ENCODE assay signal across 8 cellular contexts in the genomic region with DNA sequence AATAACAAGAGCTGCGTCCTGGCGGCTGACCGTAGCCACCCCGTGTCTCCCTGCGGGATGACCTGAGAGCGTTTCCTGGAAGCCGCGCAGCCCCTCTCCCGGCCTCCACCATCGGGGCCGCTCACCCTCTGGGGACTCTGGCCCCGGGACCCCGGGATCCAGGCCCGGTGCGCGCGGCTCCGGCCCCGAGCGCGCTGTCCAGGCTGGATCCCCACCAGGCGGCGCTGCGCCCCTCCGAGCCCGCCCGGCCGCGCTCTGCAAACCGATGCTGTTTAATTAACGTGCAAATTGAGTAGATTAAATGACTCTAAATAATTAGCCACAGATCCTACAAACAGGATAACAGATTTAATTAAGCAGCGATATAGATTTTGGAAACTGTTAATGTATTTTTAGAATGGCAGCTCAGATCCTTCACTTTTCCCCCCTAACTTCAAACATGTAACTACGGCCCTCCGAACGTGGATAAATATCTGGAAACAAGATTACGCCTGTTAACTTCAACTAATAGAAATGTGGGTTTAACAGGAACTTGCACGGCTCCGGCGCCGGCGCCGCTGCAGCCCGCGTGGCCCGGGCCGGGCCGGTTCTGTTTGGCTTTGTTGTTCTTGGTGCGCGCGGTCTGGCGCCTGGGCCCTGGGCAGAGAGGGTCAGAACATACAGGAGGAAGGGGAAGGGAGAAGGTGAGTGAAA. TPM values are rescaled to one million over a fixed set of nuclear protein-coding genes. Genes with fewer than 3 reads are reported as not detected.
DNase-seq lines count a peak whose midpoint lies in the region; ATAC-seq and TF ChIP-seq lines count a peak whose summit lies in the region.

No MANE protein-coding gene starts in this region.

- peak overlapping the region; percentile 76 for H3K4me3 Mint-ChIP-seq in T-helper 17 cell
- H3K4me3 Mint-ChIP-seq in mesothelial cell of epicardium = no peak overlapping the region

- H3K4me3 ChIP-seq in GM12864 (ENCODE audit: low read depth, low read length) (no peak overlapping the region), mammary epithelial cell (replicated peaks in 1 of 3; ENCODE audit: insufficient read depth in 1 of 3, low read depth in 2 of 3, low read length in 3 of 3) (no peak overlapping the region), upper lobe of right lung (no peak overlapping the region), Karpas-422 (ENCODE audit: low read length) (no peak overlapping the region)

- H3K9ac ChIP-seq in mammary epithelial cell (ENCODE audit: insufficient read depth, low read length) (no peak overlapping the region), Karpas-422 (ENCODE audit: low read length) (no peak overlapping the region)

- H3K27me3 ChIP-seq in mammary epithelial cell (ENCODE audit: insufficient read depth, low read length) (peaks cover 60% of the 10 kb centered on the region), upper lobe of right lung (peaks cover 95% of the 10 kb centered on the region), Karpas-422 (ENCODE audit: low read length) (no peaks in the 10 kb centered on the region)

- H3K4me1 Mint-ChIP-seq in T-helper 17 cell (peaks cover 4% of the 10 kb centered on the region), mesothelial cell of epicardium (peaks cover 8% of the 10 kb centered on the region)

- BruUV-seq in mammary epithelial cell (replicated peaks; lab: Mats Ljungman, UMichigan) = no TSS peak

- dilution Hi-C loops in mammary epithelial cell (cut with HindIII; ENCODE audit: low sequenced_read_pairs) = no loop called here

- CTCF ChIA-PET in mammary epithelial cell (lab: Charles Lee; ENCODE audit: low non-redundant PET) = interaction anchor here (0.6 kb wide), 1 partner anchor 150 kb away, joined by 4 read pairs; no protein-coding TSS in a partner anchor

- H3K9me3 Mint-ChIP-seq in mesothelial cell of epicardium = no peaks in the 10 kb centered on the region

- H3K36me3 Mint-ChIP-seq in T-helper 17 cell (ENCODE audit: low read depth) (no peaks in the 10 kb centered on the region), mesothelial cell of epicardium (no peaks in the 10 kb centered on the region)

- no peaks in the 10 kb centered on the region for H3K36me3 ChIP-seq in mammary epithelial cell (ENCODE audit: insufficient read depth, low read length)
- no peaks in the 10 kb centered on the region for H3K36me3 ChIP-seq in upper lobe of right lung
- no peaks in the 10 kb centered on the region for H3K36me3 ChIP-seq in Karpas-422 (ENCODE audit: insufficient read depth, low read length)

- H3K79me2 ChIP-seq in mammary epithelial cell (ENCODE audit: insufficient read depth, low read length) = no peaks in the 10 kb centered on the region
- H3K79me2 ChIP-seq in Karpas-422 (ENCODE audit: low read length) = no peaks in the 10 kb centered on the region

- H3K4me1 ChIP-seq in mammary epithelial cell (ENCODE audit: insufficient read depth, low read length) (no peaks in the 10 kb centered on the region), upper lobe of right lung (peaks cover 4% of the 10 kb centered on the region), Karpas-422 (ENCODE audit: low read length) (0 out of 2 replicates have a peak, but pooled peaks cover 2% of the 10 kb centered on the region)

- TF ChIP-seq CTCF in GM12864 (IDR thresholded peaks at IDR 0.05; ENCODE audit: low read depth, low read length, missing control alignments) = peak; percentile 65
- TF ChIP-seq CTCF in mammary epithelial cell (conservative IDR thresholded peaks at IDR 0.05 in 1 of 2, IDR thresholded peaks at IDR 0.05 in 1 of 2; ENCODE audit: extremely low read depth in 1 of 2, insufficient read depth in 1 of 2, low read depth in 1 of 2, low read length in 2 of 2) = peak; percentile 37 to 60
- TF ChIP-seq CTCF in mesothelial cell of epicardium (IDR thresholded peaks at IDR 0.05; ENCODE audit: unreplicated experiment) = peak; percentile 88
- peak; percentile 76 for TF ChIP-seq CTCF in upper lobe of right lung (IDR thresholded peaks at IDR 0.05)

- 29% methylated on average over 28 of the region's 51 CpGs for WGBS in mammary epithelial cell (ENCODE audit: low coverage, missing lambda C conversion rate)

- in situ Hi-C loops in mammary epithelial cell (cut with MboI; ENCODE audit: low sequenced_read_pairs in 2 of 2) = no loop called here

- H3K27me3 Mint-ChIP-seq in T-helper 17 cell = peaks cover 52% of the 10 kb centered on the region
- peaks cover 91% of the 10 kb centered on the region for H3K27me3 Mint-ChIP-seq in mesothelial cell of epicardium (ENCODE audit: low read depth)

- H3K27ac Mint-ChIP-seq in T-helper 17 cell (peak overlapping the region; percentile 84), mesothelial cell of epicardium (peak overlapping the region; percentile 2)

- H3K4me2 ChIP-seq in mammary epithelial cell (ENCODE audit: insufficient read depth, low read depth, low read length) (no peak overlapping the region), Karpas-422 (ENCODE audit: low read depth, low read length, poor library complexity, severe bottlenecking) (no peak overlapping the region)

- DNase-seq in GM12864 (ENCODE audit: low read depth) = no peak
- peak in 2 of 3 donors; percentile 39 to 41 for DNase-seq in T-helper 17 cell
- no peak for DNase-seq in mammary epithelial cell
- DNase-seq in mesothelial cell of epicardium (ENCODE audit: low spot score in 2 of 2, unreplicated experiment in 2 of 2) = no peak
- DNase-seq in upper lobe of right lung = no peak
- no peak for DNase-seq in Karpas-422

- H3K9me3 ChIP-seq in T-helper 17 cell (ENCODE audit: control insufficient read depth, low read length, poor library complexity, severe bottlenecking) (no peaks in the 10 kb centered on the region), mammary epithelial cell (replicated peaks; ENCODE audit: insufficient read depth, low read length) (no peaks in the 10 kb centered on the region), upper lobe of right lung (no peaks in the 10 kb centered on the region), Karpas-422 (ENCODE audit: low read length) (no peaks in the 10 kb centered on the region)

- peaks cover 3% of the 10 kb centered on the region for H4K20me1 ChIP-seq in mammary epithelial cell (ENCODE audit: insufficient read depth, low read length)
- no peaks in the 10 kb centered on the region; the same call in 1 of the 2 replicates for H4K20me1 ChIP-seq in Karpas-422 (ENCODE audit: insufficient read depth, low read depth, low read length)

- H2AFZ ChIP-seq in mammary epithelial cell (ENCODE audit: low read depth, low read length) = no peak overlapping the region
- H2AFZ ChIP-seq in Karpas-422 (ENCODE audit: low read length) = no peak overlapping the region

- H3K27ac ChIP-seq in mammary epithelial cell (ENCODE audit: insufficient read depth, low read depth, low read length) (no peak overlapping the region), upper lobe of right lung (no peak overlapping the region), Karpas-422 (ENCODE audit: low read length) (no peak overlapping the region)

- ATAC-seq in T-helper 17 cell = no peak
- peak; percentile 67 for ATAC-seq in upper lobe of right lung
- ATAC-seq in GM19463 (IDR thresholded peaks at IDR 0.05; ENCODE audit: unreplicated experiment) = no peak
- no peak for ATAC-seq in GM21717 (IDR thresholded peaks at IDR 0.05; ENCODE audit: unreplicated experiment)

- intact Hi-C loops in mammary epithelial cell (cut with micrococcal nuclease) = loop anchor here (1.0 kb wide), 3 partner anchors 188 to 249 kb away; no protein-coding TSS in a partner anchor
- intact Hi-C loops in upper lobe of right lung (cut with DNase I) = no loop called here

- no peaks in the 10 kb centered on the region for H3K9me2 ChIP-seq in Karpas-422 (replicated peaks; ENCODE audit: insufficient read depth, low read length)

RNA-seq across cellular contexts. Expression of gene UNCX, which starts 7.1 kb away (rescaled TPM):
- total RNA-seq in T-helper 17 cell (not detected), mammary epithelial cell (not detected), mesothelial cell of epicardium (not detected in 3 replicates), upper lobe of right lung (not detected)
- not detected for polyA plus RNA-seq in mammary epithelial cell
- polyA minus RNA-seq in mammary epithelial cell = not detected
- total RNA-seq in Karpas-422 (2014; rRNA removed; shearing (Covaris generic); ENCODE audit: low replicate concordance) = not detected in 2 replicates

Comparison
In these comparisons a context has a peak if more than half of its experiments do, and no peak if none do; other contexts are left out.
1. DNase-seq: peak in T-helper 17 cell (2 of 3); none in GM12864 (single experiment), mammary epithelial cell (single experiment), mesothelial cell of epicardium (0 of 2), upper lobe of right lung (single experiment) and Karpas-422 (single experiment).
2. Peak in every context shown above with its lines, with median percentiles within 50 percentile points of each other: CTCF ChIP-seq.